Comparison of ENCODE assay signal across 1 cellular context in the genomic region with DNA sequence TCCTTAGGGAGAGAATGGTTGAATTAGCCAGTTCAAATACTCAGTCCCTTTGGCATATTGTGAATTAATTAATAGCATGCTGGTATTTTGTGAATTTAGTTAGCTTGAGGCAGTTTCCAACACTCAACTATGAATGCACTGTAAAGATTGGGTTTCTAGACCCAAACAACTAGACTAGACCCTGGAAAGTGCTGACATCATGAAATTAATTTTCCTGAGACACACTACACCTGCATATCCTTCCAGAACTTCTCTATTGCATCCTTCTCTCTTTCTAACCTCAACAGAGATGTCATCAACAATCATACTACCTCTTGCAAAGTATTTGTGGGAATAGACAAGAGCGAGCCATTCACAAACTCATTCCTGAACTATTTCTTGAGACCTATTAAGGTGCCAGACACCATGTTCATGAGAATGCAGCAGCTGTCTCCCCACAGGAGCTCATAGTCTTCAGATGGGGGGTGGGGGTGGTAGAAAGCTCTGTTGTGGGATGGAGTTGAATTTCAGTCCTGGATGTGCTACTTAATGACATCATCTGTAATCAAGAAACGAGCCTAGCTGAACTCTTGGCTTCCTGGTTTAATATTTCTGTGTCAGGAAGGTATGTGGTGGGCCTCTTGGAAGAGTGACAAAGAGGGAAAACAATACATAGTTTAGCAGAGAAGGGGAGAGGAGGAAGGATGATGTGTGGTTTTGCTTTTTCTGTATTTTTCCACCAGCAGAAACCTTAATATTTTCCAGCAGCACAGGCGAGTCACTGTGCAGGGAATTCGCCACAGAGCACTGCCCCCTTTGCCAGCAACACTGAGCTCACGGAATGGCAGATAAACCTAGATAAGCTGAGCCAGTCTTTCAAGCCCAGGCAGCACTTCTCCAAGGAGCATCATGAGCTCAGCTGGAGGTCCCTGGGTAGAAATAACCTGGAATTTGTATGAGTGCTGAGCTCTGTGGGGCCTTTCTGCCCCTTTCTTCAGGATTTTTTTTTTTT.
TF ChIP-seq lines count a peak whose summit lies in the region.

No MANE protein-coding gene starts in this region.

TF ChIP-seq in GM23338, 12 proteins besides CTCF, POLR2A, EP300 and RAD21 (continued from another document):
- TF ChIP-seq, protein P1, sequence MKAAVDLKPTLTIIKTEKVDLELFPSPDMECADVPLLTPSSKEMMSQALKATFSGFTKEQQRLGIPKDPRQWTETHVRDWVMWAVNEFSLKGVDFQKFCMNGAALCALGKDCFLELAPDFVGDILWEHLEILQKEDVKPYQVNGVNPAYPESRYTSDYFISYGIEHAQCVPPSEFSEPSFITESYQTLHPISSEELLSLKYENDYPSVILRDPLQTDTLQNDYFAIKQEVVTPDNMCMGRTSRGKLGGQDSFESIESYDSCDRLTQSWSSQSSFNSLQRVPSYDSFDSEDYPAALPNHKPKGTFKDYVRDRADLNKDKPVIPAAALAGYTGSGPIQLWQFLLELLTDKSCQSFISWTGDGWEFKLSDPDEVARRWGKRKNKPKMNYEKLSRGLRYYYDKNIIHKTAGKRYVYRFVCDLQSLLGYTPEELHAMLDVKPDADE (IDR thresholded peaks at IDR 0.05) = no peak
- TF ChIP-seq ZNF114 (CRISPR knock-in tag; IDR thresholded peaks at IDR 0.05) (no peak), STAT1 (IDR thresholded peaks at IDR 0.05; ENCODE audit: unreplicated experiment) (no peak), CREB1 (CRISPR knock-in tag; IDR thresholded peaks at IDR 0.05; ENCODE audit: low read depth) (no peak), EZH2 (IDR thresholded peaks at IDR 0.05; ENCODE audit: low read depth, unreplicated experiment) (no peak), POLR2AphosphoS5 (IDR thresholded peaks at IDR 0.05; ENCODE audit: low read depth) (no peak)
